25 cellular contexts compared by ENCODE assay signal in the genomic region with DNA sequence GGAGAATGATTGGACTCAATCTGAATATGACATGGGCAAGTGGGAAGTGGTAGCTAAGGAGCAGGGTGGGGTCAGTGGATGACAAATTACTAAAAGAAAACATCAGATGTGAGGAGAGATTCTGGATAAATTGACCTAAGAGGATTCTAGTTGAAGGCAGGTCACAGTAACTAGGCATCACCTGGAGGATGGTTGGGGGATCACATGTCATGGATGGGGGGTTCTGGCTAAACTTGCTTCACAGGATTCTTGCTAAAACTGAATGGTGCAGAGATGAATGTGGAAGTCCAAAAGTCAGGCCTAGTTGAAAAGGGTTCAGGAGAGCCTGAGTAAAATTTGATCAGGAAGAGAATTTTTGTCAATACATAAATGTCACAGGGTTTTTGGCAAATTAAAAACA.
"Had no signal": no experiment of that assay in that cellular context is flagged by ENCODE, and none has a peak within 500 bp of the region (broad histone marks: within the 10 kb centered on the region; RNA-seq: fewer than 3 reads in every experiment).

No MANE protein-coding gene starts in this region.

- H3K36me3 ChIP-seq: esophagus muscularis mucosa, gastrocnemius medialis, heart right ventricle, left ventricle myocardium inferior, lower lobe of right lung, prostate gland, right lobe of liver, tibial artery, upper lobe of left lung, uterus had no signal

- H3K27me3 Mint-ChIP-seq: naive thymus-derived CD4-positive, alpha-beta T cell; stimulated activated memory B cell treated with anti-CD40 and anti-IgM and Interleukin-4, amounts not matched to agents 10 μg/mL and 1 μg/mL and 100 μg/mL, for 72 hours; stimulated activated naive CD8-positive, alpha-beta T cell treated with anti-CD3 and anti-CD28 coated beads, Interleukin-15, Interleukin-2, amounts not matched to agents 100 ng/mL and 50 ng/mL, for 24 hours had no signal

- H3K4me3 Mint-ChIP-seq: naive thymus-derived CD4-positive, alpha-beta T cell; nephron progenitor cell; stimulated activated memory B cell treated with anti-CD40 and anti-IgM and Interleukin-4, amounts not matched to agents 10 μg/mL and 1 μg/mL and 100 μg/mL, for 72 hours; stimulated activated naive CD8-positive, alpha-beta T cell treated with anti-CD3 and anti-CD28 coated beads, Interleukin-15, Interleukin-2, amounts not matched to agents 100 ng/mL and 50 ng/mL, for 24 hours had no signal

- H3K9ac ChIP-seq: parathyroid adenoma had no signal

- FAIRE-seq: endometrium, kidney had no signal

- ATAC-seq: gastrocnemius medialis; heart right ventricle; left cardiac atrium; lower lobe of right lung; naive thymus-derived CD4-positive, alpha-beta T cell; right lobe of liver; stimulated activated memory B cell treated with anti-CD40 and anti-IgM and Interleukin-4, amounts not matched to agents 10 μg/mL and 1 μg/mL and 100 μg/mL, for 72 hours had no signal

- H3K4me1 Mint-ChIP-seq: nephron progenitor cell; stimulated activated memory B cell treated with anti-CD40 and anti-IgM and Interleukin-4, amounts not matched to agents 10 μg/mL and 1 μg/mL and 100 μg/mL, for 72 hours had no signal

- H3K4me3 ChIP-seq: dorsolateral prefrontal cortex, esophagus muscularis mucosa, gastrocnemius medialis, heart right ventricle, left ventricle myocardium inferior, lower lobe of right lung, prostate gland, right lobe of liver, tibial artery, upper lobe of left lung, uterus had no signal

- H3K36me3 Mint-ChIP-seq: stimulated activated memory B cell treated with anti-CD40 and anti-IgM and Interleukin-4, amounts not matched to agents 10 μg/mL and 1 μg/mL and 100 μg/mL, for 72 hours had no signal

- H3K9me3 Mint-ChIP-seq: naive thymus-derived CD4-positive, alpha-beta T cell; nephron progenitor cell; stimulated activated memory B cell treated with anti-CD40 and anti-IgM and Interleukin-4, amounts not matched to agents 10 μg/mL and 1 μg/mL and 100 μg/mL, for 72 hours; stimulated activated naive CD8-positive, alpha-beta T cell treated with anti-CD3 and anti-CD28 coated beads, Interleukin-15, Interleukin-2, amounts not matched to agents 100 ng/mL and 50 ng/mL, for 24 hours had no signal

- H3K27ac Mint-ChIP-seq: naive thymus-derived CD4-positive, alpha-beta T cell; nephron progenitor cell; stimulated activated memory B cell treated with anti-CD40 and anti-IgM and Interleukin-4, amounts not matched to agents 10 μg/mL and 1 μg/mL and 100 μg/mL, for 72 hours; stimulated activated naive CD8-positive, alpha-beta T cell treated with anti-CD3 and anti-CD28 coated beads, Interleukin-15, Interleukin-2, amounts not matched to agents 100 ng/mL and 50 ng/mL, for 24 hours had no signal

- H3K4me1 ChIP-seq: esophagus muscularis mucosa, gastrocnemius medialis, heart right ventricle, left ventricle myocardium inferior, lower lobe of right lung, parathyroid adenoma, prostate gland, right lobe of liver, tibial artery, upper lobe of left lung, uterus had no signal

- H3K27ac ChIP-seq: dorsolateral prefrontal cortex, epithelial cell of prostate, esophagus muscularis mucosa, gastrocnemius medialis, heart right ventricle, left ventricle myocardium inferior, lower lobe of right lung, parathyroid adenoma, prostate gland, right lobe of liver, tibial artery, upper lobe of left lung, uterus had no signal

- DNase-seq: cortex of kidney; dorsolateral prefrontal cortex; effector CD8-positive, alpha-beta T cell; gastrocnemius medialis; heart right ventricle; hypothalamus; kidney; left cardiac atrium; left ventricle myocardium inferior; lower lobe of right lung; mesenchymal stem cell; naive thymus-derived CD4-positive, alpha-beta T cell; nephron progenitor cell; right lobe of liver; stimulated activated CD4-positive, alpha-beta T cell treated with anti-CD3 and anti-CD28 coated beads, Interleukin-4, amount 100 ng/mL, for 1 hour; tibial artery; upper lobe of left lung; uterus had no signal

- H3K27me3 ChIP-seq: dorsolateral prefrontal cortex, esophagus muscularis mucosa, gastrocnemius medialis, heart right ventricle, right lobe of liver, tibial artery, upper lobe of left lung, uterus had no signal

- H2AFZ ChIP-seq: parathyroid adenoma had no signal

- H3K9me3 ChIP-seq: esophagus muscularis mucosa, gastrocnemius medialis, heart right ventricle, left ventricle myocardium inferior, lower lobe of right lung, prostate gland, right lobe of liver, tibial artery, upper lobe of left lung, uterus had no signal
